ENCODE assay signal across 9 cellular contexts in the genomic region with DNA sequence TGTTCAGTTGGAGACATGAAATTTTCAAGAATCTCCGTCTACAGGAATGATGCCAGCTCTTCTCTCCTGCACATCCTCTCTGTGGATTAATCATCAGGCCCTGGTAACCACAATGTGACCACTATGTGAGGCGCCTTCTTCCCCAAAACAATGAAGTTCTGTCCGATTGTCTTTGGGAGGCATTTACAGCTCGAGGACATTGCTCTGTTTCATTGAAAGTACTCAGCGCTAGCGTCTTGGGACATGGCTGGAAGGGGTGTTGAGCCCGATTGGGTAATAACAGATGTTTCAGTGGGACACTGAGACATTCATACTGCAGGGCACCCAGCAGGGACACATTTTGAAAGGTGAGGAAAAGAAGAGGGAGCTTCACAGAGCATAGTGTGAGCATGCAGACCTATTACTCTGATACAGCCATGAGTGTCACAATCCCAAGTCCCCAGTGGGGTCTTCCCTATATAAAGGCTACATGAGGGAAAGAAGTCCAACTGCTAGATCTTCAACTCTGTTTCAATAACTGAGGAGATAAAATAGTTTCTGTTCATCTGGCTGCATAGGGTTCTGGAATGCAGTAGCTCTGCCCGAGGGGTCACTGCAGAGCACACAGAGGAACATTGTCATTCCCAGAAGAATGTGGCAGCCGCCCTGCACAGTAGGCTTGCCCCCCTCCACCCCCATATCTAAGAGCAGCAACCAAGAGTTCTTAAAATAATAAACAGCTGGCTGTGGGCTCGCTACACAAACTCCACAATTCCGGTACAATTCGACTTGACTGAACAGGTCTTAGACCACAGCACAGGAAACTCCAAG.
DNase-seq lines count a peak whose midpoint lies in the region; ATAC-seq and TF ChIP-seq lines count a peak whose summit lies in the region.
"Had no signal": no experiment of that assay in that cellular context is flagged by ENCODE, and none has a peak within 500 bp of the region (broad histone marks: within the 10 kb centered on the region; RNA-seq: fewer than 3 reads in every experiment).

No MANE protein-coding gene starts in this region.

- H3K9ac ChIP-seq in mesenchymal stem cell (ENCODE audit: low read length): peak overlapping the region; percentile 18

- H3K18ac ChIP-seq in mesenchymal stem cell (ENCODE audit: low read depth in 1 of 2, low read length in 2 of 2): peak overlapping the region in 1 of 2 experiments; percentile 68

- no peak overlapping the region for H3K4ac ChIP-seq in mesenchymal stem cell (ENCODE audit: low read depth in 1 of 2, low read length in 2 of 2)

- H3K4me1 ChIP-seq in Panc1 (ENCODE audit: control insufficient read depth, insufficient read depth, low read length): no peaks in the 10 kb centered on the region
- H3K4me1 ChIP-seq in mesenchymal stem cell (ENCODE audit: control insufficient read depth, insufficient read depth, low read depth, low read length): peaks cover 12% of the 10 kb centered on the region

- peak overlapping the region; percentile 81 for H2AK5ac ChIP-seq in mesenchymal stem cell (ENCODE audit: low read length, severe bottlenecking)

- H3K23ac ChIP-seq in mesenchymal stem cell (ENCODE audit: low read length in 2 of 2): no peak overlapping the region

- H3K36me3 ChIP-seq in BJ (ENCODE audit: control insufficient read depth, insufficient read depth, low read length): no peaks in the 10 kb centered on the region
- H3K36me3 ChIP-seq in Panc1 (ENCODE audit: control insufficient read depth, insufficient read depth, low read length): no peaks in the 10 kb centered on the region
- no peaks in the 10 kb centered on the region for H3K36me3 ChIP-seq in mesenchymal stem cell (ENCODE audit: control insufficient read depth in 1 of 2, insufficient read depth in 2 of 2, low read depth in 1 of 2, low read length in 2 of 2)

- H2BK5ac ChIP-seq in mesenchymal stem cell (ENCODE audit: low read depth, low read length, poor library complexity, severe bottlenecking): peak overlapping the region; percentile 77

- H4K8ac ChIP-seq in mesenchymal stem cell (ENCODE audit: low read length): peak overlapping the region; percentile 56

- DNase-seq in BJ (ENCODE audit: low read depth) (peak; percentile 65), Panc1 (ENCODE audit: low read depth, low spot score) (no peak), epidermal melanocyte (ENCODE audit: insufficient read length, low spot score) (peak; percentile 64), mesenchymal stem cell (peak; percentile 57), NK-92 (lab: John Stamatoyannopoulos, UW; ENCODE audit: unreplicated experiment) (no peak), NCI-H2107 (lab: John Stamatoyannopoulos, UW) (no peak), KBM-7 (no peak)
- DNase-seq in activated CD8-positive, alpha-beta memory T cell treated with anti-CD3 and anti-CD28 coated beads, Interleukin-2, amount 50 U/mL, for 4 hours: no peak

- no peak overlapping the region for H4K91ac ChIP-seq in mesenchymal stem cell (ENCODE audit: low read length)

- in situ Hi-C loops in Panc1 (cut with HindIII; ENCODE audit: low pct_unique_long_range_greater_than_20kb, low sequenced_read_pairs): no loop called here
- in situ Hi-C loops in KBM-7 (cut with MboI; ENCODE audit: low pct_unique_long_range_greater_than_20kb, low sequenced_read_pairs): no loop called here

- CTCF ChIA-PET in BJ (lab: Yijun Ruan, JAX): interaction anchor here (1.2 to 2.1 kb wide), 4 partner anchors 10 to 231 kb away, joined by 3 to 5 read pairs (median 4); no protein-coding TSS in a partner anchor
- CTCF ChIA-PET in Panc1 (lab: Charles Lee): no interaction called here

- no peaks in the 10 kb centered on the region for H3K79me1 ChIP-seq in mesenchymal stem cell (replicated peaks; ENCODE audit: low read length, poor library complexity, severe bottlenecking)

- no peaks in the 10 kb centered on the region for H3K27me3 ChIP-seq in BJ (ENCODE audit: control insufficient read depth, insufficient read depth, low read length)
- no peaks in the 10 kb centered on the region for H3K27me3 ChIP-seq in Panc1 (ENCODE audit: control insufficient read depth, insufficient read depth, low read length)
- H3K27me3 ChIP-seq in mesenchymal stem cell (ENCODE audit: control insufficient read depth in 1 of 2, insufficient read depth in 1 of 2, low read length in 2 of 2): no peaks in the 10 kb centered on the region

- no TSS peak for BruUV-seq in Panc1 (replicated peaks; lab: Mats Ljungman, UMichigan)

- POLR2A ChIA-PET in BJ (lab: Charles Lee): no interaction called here
- POLR2A ChIA-PET in Panc1 (lab: Charles Lee): no interaction called here

- no peak overlapping the region for H2BK120ac ChIP-seq in mesenchymal stem cell (ENCODE audit: low read depth, low read length)

- H2AFZ ChIP-seq in mesenchymal stem cell (ENCODE audit: low read depth, low read length): no peak overlapping the region

- H3K14ac ChIP-seq in mesenchymal stem cell (ENCODE audit: low read length in 2 of 2): no peak overlapping the region

- WGBS in mesenchymal stem cell: 33% methylated on average over 12 of the region's 12 CpGs

- H3K27ac ChIP-seq in Panc1 (ENCODE audit: low read length) (no peak overlapping the region), mesenchymal stem cell (ENCODE audit: low read length, poor library complexity, severe bottlenecking) (peak overlapping the region; percentile 84)
- H3K27ac ChIP-seq: VCaP had no signal

- intact Hi-C loops in Panc1 (cut with micrococcal nuclease; ENCODE audit: unreplicated experiment): no loop called here

- no peak overlapping the region for H2BK15ac ChIP-seq in mesenchymal stem cell (ENCODE audit: low read depth, poor library complexity, severe bottlenecking)

- H2BK12ac ChIP-seq in mesenchymal stem cell (ENCODE audit: low read length in 2 of 2): no peak overlapping the region

- H3K4me2 ChIP-seq in mesenchymal stem cell (ENCODE audit: low read length, poor library complexity, severe bottlenecking): peak overlapping the region; percentile 38

- ATAC-seq in Panc1: peak; percentile 56; the same call in 1 of the 2 replicates

- no peak overlapping the region for H3K4me3 ChIP-seq in BJ (ENCODE audit: low read depth, low read length)
- no peak overlapping the region for H3K4me3 ChIP-seq in Panc1 (ENCODE audit: low read depth in 2 of 2, low read length in 2 of 2)
- H3K4me3 ChIP-seq in mesenchymal stem cell (ENCODE audit: insufficient read depth in 1 of 2, low read depth in 1 of 2, low read length in 2 of 2): peak overlapping the region in 1 of 2 experiments; percentile 24

- H3K9me3 ChIP-seq in Panc1 (ENCODE audit: control insufficient read depth, insufficient read depth, low read depth, low read length) (no peaks in the 10 kb centered on the region), mesenchymal stem cell (ENCODE audit: control insufficient read depth, low read length) (peaks cover 2% of the 10 kb centered on the region)

- TF ChIP-seq CTCF in BJ (IDR thresholded peaks at IDR 0.05; ENCODE audit: insufficient read depth, low read depth, low read length) (no peak), Panc1 (IDR thresholded peaks at IDR 0.05) (no peak)

Comparison
In these comparisons a context has a peak if more than half of its experiments do, and no peak if none do; other contexts are left out.
1. DNase-seq: peak in BJ (single experiment), epidermal melanocyte (single experiment) and mesenchymal stem cell (single experiment); none in Panc1 (single experiment), activated CD8-positive, alpha-beta memory T cell treated with anti-CD3 and anti-CD28 coated beads, Interleukin-2, amount 50 U/mL, for 4 hours (single experiment), NK-92 (single experiment), NCI-H2107 (single experiment) and KBM-7 (single experiment).